ENCODE assay signal across 1 cellular context in genomic region chr3:45719761-45720487, GRCh38.
TF ChIP-seq lines count a peak whose summit lies in the region.

No MANE protein-coding gene starts in this region.

TF ChIP-seq in K562, 482 proteins besides CTCF, POLR2A, EP300 and RAD21:
- TF ChIP-seq CBFB (CRISPR knock-in tag; IDR thresholded peaks at IDR 0.05) (no peak), HMGN3 (IDR thresholded peaks at IDR 0.05; ENCODE audit: borderline replicate concordance, extremely low read depth, insufficient read length, low read depth, low read length) (no peak), SAFB2 (IDR thresholded peaks at IDR 0.05; ENCODE audit: borderline replicate concordance, low read depth, low read length, severe bottlenecking) (no peak), POLR2AphosphoS5 (IDR thresholded peaks at IDR 0.05; ENCODE audit: control insufficient read depth, insufficient read depth, low read depth, low read length) (no peak), JUND (IDR thresholded peaks at IDR 0.05; ENCODE audit: borderline replicate concordance, low read depth, low read length) (no peak), JUND (tag; IDR thresholded peaks at IDR 0.05; ENCODE audit: borderline replicate concordance, low read depth, low read length) (no peak), NFE2L1 (tag; IDR thresholded peaks at IDR 0.05; ENCODE audit: borderline replicate concordance, low read depth) (no peak), CTCFL (IDR thresholded peaks at IDR 0.05; ENCODE audit: borderline replicate concordance, insufficient read depth, low read depth, low read length, poor library complexity, severe bottlenecking) (no peak), SAP30 (IDR thresholded peaks at IDR 0.05; ENCODE audit: borderline replicate concordance, insufficient read depth, low read depth, low read length, poor library complexity, severe bottlenecking) (no peak), ZNF644 (tag; IDR thresholded peaks at IDR 0.05; ENCODE audit: low read depth) (no peak), NFRKB (IDR thresholded peaks at IDR 0.05; ENCODE audit: low read depth) (no peak), MTF1 (CRISPR knock-in tag; IDR thresholded peaks at IDR 0.05; ENCODE audit: borderline replicate concordance) (no peak), TEAD4 (IDR thresholded peaks at IDR 0.05; ENCODE audit: low read length) (no peak), TEAD4 (CRISPR knock-in tag; IDR thresholded peaks at IDR 0.05; ENCODE audit: borderline replicate concordance) (no peak), HDAC6 (IDR thresholded peaks at IDR 0.05; ENCODE audit: low read depth, low read length) (no peak), PKNOX1 (IDR thresholded peaks at IDR 0.05) (no peak)
